Comparison of ENCODE assay signal across 1 cellular context in the genomic region with DNA sequence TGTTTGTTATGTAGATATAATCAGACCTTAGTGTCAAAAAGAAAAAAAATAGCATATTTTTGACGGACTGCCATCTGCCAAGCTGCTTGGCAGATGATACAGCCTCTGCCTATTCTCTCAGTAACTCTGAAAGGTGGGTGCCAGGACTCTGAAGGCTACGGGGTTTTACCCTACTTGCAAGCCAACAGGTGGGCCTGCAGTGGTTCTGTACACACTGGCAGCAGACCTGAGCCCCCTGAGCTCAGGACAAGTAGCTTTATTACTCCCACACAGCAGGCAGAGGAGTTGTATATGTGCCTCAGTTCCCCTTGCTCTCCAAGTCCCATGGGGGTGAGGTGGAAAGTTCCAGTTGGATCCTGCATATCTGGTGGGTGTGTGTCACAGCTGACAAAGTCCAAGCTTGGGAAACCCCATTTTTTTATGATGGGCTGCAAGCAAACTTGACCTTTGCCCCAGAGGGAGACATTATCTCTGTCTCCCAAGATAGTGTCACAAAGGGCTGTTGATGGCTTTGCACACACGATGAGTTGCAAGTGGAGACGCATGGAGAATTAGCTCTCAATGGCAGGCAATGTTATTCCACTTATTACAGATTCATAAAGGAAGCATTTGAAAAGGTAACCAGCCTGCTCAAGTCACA.
TF ChIP-seq lines count a peak whose summit lies in the region.

No MANE protein-coding gene starts in this region.

TF ChIP-seq in HepG2, 621 proteins besides CTCF, POLR2A, EP300 and RAD21 (continued from another document):
- TF ChIP-seq, protein P1, sequence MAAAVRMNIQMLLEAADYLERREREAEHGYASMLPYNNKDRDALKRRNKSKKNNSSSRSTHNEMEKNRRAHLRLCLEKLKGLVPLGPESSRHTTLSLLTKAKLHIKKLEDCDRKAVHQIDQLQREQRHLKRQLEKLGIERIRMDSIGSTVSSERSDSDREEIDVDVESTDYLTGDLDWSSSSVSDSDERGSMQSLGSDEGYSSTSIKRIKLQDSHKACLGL (CRISPR knock-in tag; IDR thresholded peaks at IDR 0.05): no peak
- TF ChIP-seq TCF12 (IDR thresholded peaks at IDR 0.05) (no peak), TCF12 (CRISPR knock-in tag; IDR thresholded peaks at IDR 0.05) (peak; percentile 62; the same call in 1 of the 2 replicates), ZNF772 (CRISPR knock-in tag; IDR thresholded peaks at IDR 0.05) (peak; percentile 77; the same call in 1 of the 2 replicates), ZBTB20 (CRISPR knock-in tag; IDR thresholded peaks at IDR 0.05; ENCODE audit: borderline replicate concordance, low read depth) (0 out of 2 replicates have a peak, but pooled peaks have one; percentile 47), ZNF282 (IDR thresholded peaks at IDR 0.05; ENCODE audit: partially characterized antibody) (no peak), NFYB (CRISPR knock-in tag; IDR thresholded peaks at IDR 0.05) (0 out of 2 replicates have a peak, but pooled peaks have one; percentile 18)
